Comparison of ENCODE assay signal across 19 cellular contexts in genomic region chr3:182921665-182922355, GRCh38. TPM values are rescaled to one million over a fixed set of nuclear protein-coding genes. Genes with fewer than 3 reads are reported as not detected.
A peak's percentile ranks its signal among the peaks of the same experiment; 100 is the strongest.
DNase-seq lines count a peak whose midpoint lies in the region; ATAC-seq and TF ChIP-seq lines count a peak whose summit lies in the region.
"Had no signal": no experiment of that assay in that cellular context is flagged by ENCODE, and none has a peak within 500 bp of the region (broad histone marks: within the 10 kb centered on the region; RNA-seq: fewer than 3 reads in every experiment).

No MANE protein-coding gene starts in this region.

- H3K27me3 ChIP-seq in breast epithelium = no peaks in the 10 kb centered on the region
- H3K27me3 ChIP-seq in fibroblast of lung (ENCODE audit: control insufficient read depth, insufficient read depth, low read length) = no peaks in the 10 kb centered on the region
- no peaks in the 10 kb centered on the region for H3K27me3 ChIP-seq in smooth muscle cell (ENCODE audit: low read depth)
- H3K27me3 ChIP-seq: ascending aorta, neural progenitor cell, SJSA1 had no signal

- intact Hi-C loops in MCF 10A (cut with micrococcal nuclease) = no loop called here
- intact Hi-C loops in breast epithelium (cut with DNase I; ENCODE audit: low total_unique reads) = no loop called here
- intact Hi-C loops in lower leg skin (cut with DNase I; ENCODE audit: low total_unique reads) = no loop called here

- H3K27ac ChIP-seq in breast epithelium (no peak overlapping the region), VCaP (peak overlapping the region; percentile 73), fibroblast of lung (ENCODE audit: insufficient read depth, low read length) (no peak overlapping the region), smooth muscle cell (ENCODE audit: low read depth) (peak overlapping the region; percentile 69)
- H3K27ac ChIP-seq: ascending aorta, neural progenitor cell, SJSA1 had no signal

- no peak overlapping the region for H3K4me2 ChIP-seq in fibroblast of lung (ENCODE audit: extremely low read depth, insufficient read depth, low read length)
- H3K4me2 ChIP-seq in smooth muscle cell = no peak overlapping the region
- H3K4me2 ChIP-seq: neural progenitor cell had no signal

- POLR2A ChIA-PET in MCF 10A (lab: Yijun Ruan, JAX) = interaction anchor here (0.6 to 0.7 kb wide), 3 partner anchors 8 to 40 kb away, joined by 3 to 4 read pairs (median 3); no protein-coding TSS in a partner anchor

- DNase-seq in MCF 10A (ENCODE audit: unreplicated experiment) = peak; percentile 20
- DNase-seq in breast epithelium (ENCODE audit: low spot score in 2 of 2) = no peak
- DNase-seq in fibroblast of lung (ENCODE audit: low read depth in 2 of 2) = peak; percentile 38 to 60
- DNase-seq in smooth muscle cell (lab: John Stamatoyannopoulos, UW; ENCODE audit: unreplicated experiment) = no peak
- no peak for DNase-seq in lower leg skin (ENCODE audit: low spot score in 2 of 2)
- no peak for DNase-seq in NCI-H1694 (lab: John Stamatoyannopoulos, UW)
- DNase-seq: activated CD4-positive, CD25-positive, alpha-beta regulatory T cell treated with anti-CD3 and anti-CD28 coated beads, Interleukin-2, amount 50 U/mL, for 72 hours; activated gamma-delta T cell treated with Interleukin-2 at 50 U/mL for 16 hours; CD4-positive, alpha-beta memory T cell; dermis blood vessel endothelial cell; HFFc6; kidney; NCI-H2081 treated with DMSO at 0.1 percent for 48 hours; NCI-H524 treated with DMSO at 0.1 percent for 48 hours had no signal

- H3K4me3 Mint-ChIP-seq in MCF 10A (ENCODE audit: unreplicated experiment) = no peak overlapping the region
- H3K4me3 Mint-ChIP-seq: CD4-positive, alpha-beta memory T cell; HFFc6; neural progenitor cell had no signal

- H2AFZ ChIP-seq in fibroblast of lung (ENCODE audit: low read length) (no peak overlapping the region), smooth muscle cell (ENCODE audit: low read depth) (no peak overlapping the region)
- H2AFZ ChIP-seq: neural progenitor cell had no signal

- H3K4me3 ChIP-seq in breast epithelium (no peak overlapping the region), fibroblast of lung (replicated peaks in 1 of 4; ENCODE audit: control extremely low read depth in 1 of 4, insufficient read depth in 1 of 4, low read depth in 3 of 4, low read length in 4 of 4) (no peak overlapping the region), smooth muscle cell (no peak overlapping the region), lower leg skin (ENCODE audit: low read depth, poor library complexity, severe bottlenecking) (no peak overlapping the region)
- H3K4me3 ChIP-seq: ascending aorta, neural progenitor cell, SJSA1 had no signal

- no peaks in the 10 kb centered on the region for H3K9me3 ChIP-seq in breast epithelium
- H3K9me3 ChIP-seq in fibroblast of lung (ENCODE audit: control insufficient read depth, insufficient read depth, low read depth, low read length) = no peaks in the 10 kb centered on the region
- H3K9me3 ChIP-seq in smooth muscle cell (replicated peaks; ENCODE audit: low read depth) = no peaks in the 10 kb centered on the region
- H3K9me3 ChIP-seq: ascending aorta, SJSA1 had no signal

- H3K36me3 ChIP-seq in breast epithelium (no peaks in the 10 kb centered on the region), fibroblast of lung (ENCODE audit: control insufficient read depth, insufficient read depth, low read length) (no peaks in the 10 kb centered on the region), smooth muscle cell (ENCODE audit: low read depth) (no peaks in the 10 kb centered on the region)
- H3K36me3 ChIP-seq: ascending aorta, neural progenitor cell, SJSA1 had no signal

- no peaks in the 10 kb centered on the region for H4K20me1 ChIP-seq in fibroblast of lung (ENCODE audit: control insufficient read depth, extremely low read depth, insufficient read depth, low read length)
- H4K20me1 ChIP-seq in smooth muscle cell (ENCODE audit: low read depth) = no peaks in the 10 kb centered on the region

- peaks cover 3% of the 10 kb centered on the region for H3F3A ChIP-seq in smooth muscle cell (ENCODE audit: low read depth)

- no peaks in the 10 kb centered on the region for H3K79me2 ChIP-seq in fibroblast of lung (ENCODE audit: control insufficient read depth, insufficient read depth, low read length)
- no peaks in the 10 kb centered on the region for H3K79me2 ChIP-seq in smooth muscle cell (ENCODE audit: low read depth)

- H3K4me1 Mint-ChIP-seq in MCF 10A (ENCODE audit: insufficient read depth, unreplicated experiment) = peaks cover 14% of the 10 kb centered on the region
- H3K4me1 Mint-ChIP-seq: neural progenitor cell had no signal

- WGBS in smooth muscle cell (ENCODE audit: low lambda C conversion rate) = 92% methylated on average over 4 of the region's 4 CpGs
- 58 to 64% methylated on average over 4 of the region's 4 CpGs for WGBS in lower leg skin, 2 donors

- H3K9me3 Mint-ChIP-seq in MCF 10A (ENCODE audit: unreplicated experiment) = no peaks in the 10 kb centered on the region
- H3K9me3 Mint-ChIP-seq: HFFc6, neural progenitor cell had no signal

- H3K9ac ChIP-seq in fibroblast of lung (ENCODE audit: insufficient read depth, low read length) (no peak overlapping the region), smooth muscle cell (ENCODE audit: low read depth) (no peak overlapping the region)
- H3K9ac ChIP-seq: neural progenitor cell had no signal

- no peaks in the 10 kb centered on the region for H3K27me3 Mint-ChIP-seq in MCF 10A (ENCODE audit: insufficient read depth, unreplicated experiment)
- H3K27me3 Mint-ChIP-seq: CD4-positive, alpha-beta memory T cell had no signal

- H3K4me1 ChIP-seq in breast epithelium = no peaks in the 10 kb centered on the region
- no peaks in the 10 kb centered on the region for H3K4me1 ChIP-seq in fibroblast of lung (ENCODE audit: control insufficient read depth, extremely low read depth, insufficient read depth, low read length)
- peaks cover 5% of the 10 kb centered on the region for H3K4me1 ChIP-seq in smooth muscle cell (ENCODE audit: low read depth)
- H3K4me1 ChIP-seq: ascending aorta, SJSA1 had no signal

- no peak for ATAC-seq in HG03432 (IDR thresholded peaks at IDR 0.05; ENCODE audit: unreplicated experiment)

- H3K27ac Mint-ChIP-seq in MCF 10A (ENCODE audit: low read depth, unreplicated experiment) = no peak overlapping the region
- H3K27ac Mint-ChIP-seq: HFFc6, neural progenitor cell had no signal

- TF ChIP-seq POLR2A in breast epithelium (IDR thresholded peaks at IDR 0.05) (no peak), lower leg skin (IDR thresholded peaks at IDR 0.05) (no peak)

- CTCF ChIA-PET in MCF 10A (lab: Yijun Ruan, JAX) = interaction anchor here (1.2 kb wide), 1 partner anchor 12 kb away, joined by 3 read pairs; no protein-coding TSS in a partner anchor

- no peak for TF ChIP-seq CTCF in MCF 10A (IDR thresholded peaks at IDR 0.05; ENCODE audit: unreplicated experiment)
- TF ChIP-seq CTCF in breast epithelium (IDR thresholded peaks at IDR 0.05) = no peak
- TF ChIP-seq CTCF in VCaP (conservative IDR thresholded peaks at IDR 0.05) = no peak
- TF ChIP-seq CTCF in fibroblast of lung (conservative IDR thresholded peaks at IDR 0.05 in 1 of 2, IDR thresholded peaks at IDR 0.05 in 1 of 2; ENCODE audit: low read depth in 1 of 2, low read length in 2 of 2) = no peak
- no peak for TF ChIP-seq CTCF in smooth muscle cell (IDR thresholded peaks at IDR 0.05; ENCODE audit: borderline replicate concordance, insufficient read depth, poor library complexity, severe bottlenecking)
- no peak for TF ChIP-seq CTCF in lower leg skin (IDR thresholded peaks at IDR 0.05)

- no TSS peak for BruUV-seq in MCF 10A (replicated peaks; lab: Mats Ljungman, UMichigan)

- H3K36me3 Mint-ChIP-seq in MCF 10A (ENCODE audit: insufficient read depth, unreplicated experiment) = peaks cover 30% of the 10 kb centered on the region

RNA-seq across cellular contexts. Expression of gene DCUN1D1, which starts 58.5 kb away (rescaled TPM):
- total RNA-seq in MCF 10A (2022) (39.1 and 50.1 TPM in 2 replicates), breast epithelium (10 to 100 TPM; 24.9 to 55.5 (median 32.1) TPM), fibroblast of lung (26.6 and 27.5 TPM in 2 replicates), smooth muscle cell (25.7 and 35.1 TPM in 2 replicates), lower leg skin (10 to 100 TPM; 16.7 to 25.9 (median 19.6) TPM)
- polyA plus RNA-seq in fibroblast of lung (27.7 and 31.0 TPM in 2 replicates), smooth muscle cell (14.4 and 14.6 TPM in 2 replicates)
- 18.1 and 18.8 TPM in 2 replicates for polyA plus RNA-seq in fibroblast of lung (2012)
- polyA minus RNA-seq in fibroblast of lung (ENCODE audit: low replicate concordance) = 0.22 and 0.90 TPM in 2 replicates

Comparison
In these comparisons a context has a peak if more than half of its experiments do, and no peak if none do; other contexts are left out.
1. DNase-seq: peak in MCF 10A (single experiment) and fibroblast of lung (2 of 2); none in breast epithelium (0 of 2), smooth muscle cell (single experiment), lower leg skin (0 of 2) and NCI-H1694 (single experiment).
2. H3K27ac ChIP-seq: peak in VCaP (single experiment) and smooth muscle cell (single experiment); none in breast epithelium (0 of 2) and fibroblast of lung (single experiment).